ENCODE assay signal across 12 cellular contexts in genomic region chr14:37253905-37254304, GRCh38. TPM values are rescaled to one million over a fixed set of nuclear protein-coding genes. Genes with fewer than 3 reads are reported as not detected.
DNase-seq lines count a peak whose midpoint lies in the region; ATAC-seq and TF ChIP-seq lines count a peak whose summit lies in the region.
"Had no signal": no experiment of that assay in that cellular context is flagged by ENCODE, and none has a peak within 500 bp of the region (broad histone marks: within the 10 kb centered on the region; RNA-seq: fewer than 3 reads in every experiment).

No MANE protein-coding gene starts in this region.

- H3K4me3 ChIP-seq in adrenal gland, result no peak overlapping the region
- H3K4me3 ChIP-seq: esophagus squamous epithelium had no signal

- no peaks in the 10 kb centered on the region for H3K4me1 Mint-ChIP-seq in activated naive CD4-positive, alpha-beta T cell treated with anti-CD3 and anti-CD28 coated beads, Interleukin-2, amount 10 ng/mL, durations not matched to agents 7 days and 5 days
- H3K4me1 Mint-ChIP-seq: activated B cell treated with CpG ODN at 0.5 μM for 24 hours; central memory CD8-positive, alpha-beta T cell; natural killer cell had no signal

- H3K9me3 Mint-ChIP-seq in activated naive CD4-positive, alpha-beta T cell treated with anti-CD3 and anti-CD28 coated beads, Interleukin-2, amount 10 ng/mL, durations not matched to agents 7 days and 5 days, result no peaks in the 10 kb centered on the region
- H3K9me3 Mint-ChIP-seq: activated B cell treated with CpG ODN at 0.5 μM for 24 hours; central memory CD8-positive, alpha-beta T cell; natural killer cell had no signal

- ATAC-seq in GM18861 (IDR thresholded peaks at IDR 0.05; ENCODE audit: unreplicated experiment), result no peak
- ATAC-seq: natural killer cell had no signal

- no peaks in the 10 kb centered on the region for H3K36me3 ChIP-seq in adrenal gland (replicated peaks in 1 of 2)
- H3K36me3 ChIP-seq: esophagus squamous epithelium had no signal

- CTCF ChIA-PET in activated naive CD4-positive, alpha-beta T cell treated with anti-CD3 and anti-CD28 coated beads, Interleukin-2, amount 10 ng/mL, durations not matched to agents 7 days and 5 days (lab: Charles Lee), result no interaction called here

- no peak overlapping the region for H3K4me3 Mint-ChIP-seq in activated naive CD4-positive, alpha-beta T cell treated with anti-CD3 and anti-CD28 coated beads, Interleukin-2, amount 10 ng/mL, durations not matched to agents 7 days and 5 days
- H3K4me3 Mint-ChIP-seq: activated B cell treated with CpG ODN at 0.5 μM for 24 hours; central memory CD8-positive, alpha-beta T cell; natural killer cell had no signal

- no peaks in the 10 kb centered on the region for H3K9me3 ChIP-seq in adrenal gland (replicated peaks in 1 of 3)
- H3K9me3 ChIP-seq: esophagus squamous epithelium had no signal

- WGBS in adrenal gland, 4 donors, result 64 to 70% (median 69%) methylated on average over 1 of the region's 1 CpG

- no peak overlapping the region for H3K27ac ChIP-seq in adrenal gland
- H3K27ac ChIP-seq: esophagus squamous epithelium had no signal

- DNase-seq in EL (peak; percentile 77), NCI-H1417 (lab: John Stamatoyannopoulos, UW) (peak; percentile 57 to 90 (median 61)), adrenal gland (peak in 4 of 7 donors; percentile 13 to 37 (median 26)), iris pigment epithelial cell (ENCODE audit: low read depth) (peak; percentile 83), NCI-H2171 treated with DMSO at 0.1 percent for 48 hours (lab: John Stamatoyannopoulos, UW) (no peak)
- no peak for DNase-seq in activated naive CD4-positive, alpha-beta T cell treated with anti-CD3 and anti-CD28 coated beads, Interleukin-2, amount 10 ng/mL, durations not matched to agents 7 days and 5 days
- no peak for DNase-seq in activated naive CD4-positive, alpha-beta T cell (lab: John Stamatoyannopoulos, UW)
- DNase-seq: activated B cell treated with CpG ODN at 0.5 μM for 24 hours, esophagus squamous epithelium, natural killer cell had no signal

- no peaks in the 10 kb centered on the region for H3K27me3 Mint-ChIP-seq in activated naive CD4-positive, alpha-beta T cell treated with anti-CD3 and anti-CD28 coated beads, Interleukin-2, amount 10 ng/mL, durations not matched to agents 7 days and 5 days
- H3K27me3 Mint-ChIP-seq: activated B cell treated with CpG ODN at 0.5 μM for 24 hours; central memory CD8-positive, alpha-beta T cell had no signal

- H3K27me3 ChIP-seq in adrenal gland, result no peaks in the 10 kb centered on the region
- H3K27me3 ChIP-seq: esophagus squamous epithelium had no signal

- TF ChIP-seq CTCF in adrenal gland (IDR thresholded peaks at IDR 0.05), result no peak

- no peaks in the 10 kb centered on the region for H3K36me3 Mint-ChIP-seq in activated naive CD4-positive, alpha-beta T cell treated with anti-CD3 and anti-CD28 coated beads, Interleukin-2, amount 10 ng/mL, durations not matched to agents 7 days and 5 days
- H3K36me3 Mint-ChIP-seq: natural killer cell had no signal

- intact Hi-C loops in adrenal gland (cut with DNase I), result no loop called here

- TF ChIP-seq POLR2A in adrenal gland (IDR thresholded peaks at IDR 0.05), result no peak

- no peak overlapping the region for H3K27ac Mint-ChIP-seq in activated naive CD4-positive, alpha-beta T cell treated with anti-CD3 and anti-CD28 coated beads, Interleukin-2, amount 10 ng/mL, durations not matched to agents 7 days and 5 days
- H3K27ac Mint-ChIP-seq: activated B cell treated with CpG ODN at 0.5 μM for 24 hours, natural killer cell had no signal

- H3K4me1 ChIP-seq in adrenal gland (replicated peaks in 1 of 2), result peaks cover 0 to 6% of the 10 kb centered on the region in 2 donors
- H3K4me1 ChIP-seq: esophagus squamous epithelium had no signal

RNA-seq across cellular contexts. Expression of gene MIPOL1, which starts 56.2 kb away (rescaled TPM):
- 10 to 100 TPM in 4 of 8 donors, 1 to 10 TPM in 4; 2.9 to 18.2 (median 9.7) TPM for total RNA-seq in adrenal gland
- polyA plus RNA-seq in adrenal gland, result 1 to 10 TPM; 2.6 to 7.0 (median 2.6) TPM
- total RNA-seq: activated B cell treated with CpG ODN at 0.5 μM for 24 hours, natural killer cell had no signal

Comparison
In these comparisons a context has a peak if more than half of its experiments do, and no peak if none do; other contexts are left out.
1. DNase-seq: peak in EL (single experiment), NCI-H1417 (3 of 3), adrenal gland (4 of 7) and iris pigment epithelial cell (single experiment); none in activated naive CD4-positive, alpha-beta T cell treated with anti-CD3 and anti-CD28 coated beads, Interleukin-2, amount 10 ng/mL, durations not matched to agents 7 days and 5 days (single experiment), activated naive CD4-positive, alpha-beta T cell (0 of 4) and NCI-H2171 treated with DMSO at 0.1 percent for 48 hours (single experiment).